In the genomic region with DNA sequence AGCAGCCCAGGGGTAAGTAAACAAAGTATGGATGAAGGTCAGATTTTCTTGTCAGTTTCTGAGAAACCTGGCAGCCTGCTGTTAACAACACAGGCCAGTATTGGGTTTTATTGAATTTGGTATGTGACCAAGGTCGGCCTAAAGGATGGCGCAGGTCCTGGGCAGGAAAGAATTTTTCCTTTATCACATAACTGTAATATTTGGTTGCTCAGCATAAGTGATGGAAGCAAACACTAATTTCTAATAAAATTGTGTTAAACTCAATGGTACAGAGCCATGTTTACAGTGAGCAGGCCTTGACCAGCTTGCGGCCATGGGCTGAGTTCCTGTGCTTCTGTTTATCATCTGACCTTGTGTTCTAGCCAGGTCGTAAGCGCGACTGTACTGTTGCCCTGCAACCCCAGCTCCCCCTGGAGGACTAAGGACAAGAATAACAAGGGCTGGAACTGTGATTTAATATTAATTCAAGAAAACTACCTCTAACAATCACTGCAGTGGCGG, we compare ENCODE assay signal across 9 cellular contexts. TPM values are rescaled to one million over a fixed set of nuclear protein-coding genes. Genes with fewer than 3 reads are reported as not detected.
DNase-seq lines count a peak whose midpoint lies in the region; ATAC-seq and TF ChIP-seq lines count a peak whose summit lies in the region.
"Had no signal": no experiment of that assay in that cellular context is flagged by ENCODE, and none has a peak within 500 bp of the region (broad histone marks: within the 10 kb centered on the region; RNA-seq: fewer than 3 reads in every experiment).

No MANE protein-coding gene starts in this region.

- H3K4me3 ChIP-seq in GM23248, result no peak overlapping the region
- no peak overlapping the region for H3K4me3 ChIP-seq in fibroblast of villous mesenchyme (ENCODE audit: low read depth, low read length)
- H3K4me3 ChIP-seq in parathyroid adenoma (ENCODE audit: low read depth, low read length), result no peak overlapping the region
- H3K4me3 ChIP-seq in Karpas-422 (ENCODE audit: low read length), result no peak overlapping the region

- H3K79me2 ChIP-seq in GM23248 (ENCODE audit: insufficient read depth) (peaks cover 4% of the 10 kb centered on the region), parathyroid adenoma (no peaks in the 10 kb centered on the region), Karpas-422 (ENCODE audit: low read length) (no peaks in the 10 kb centered on the region)

- H3K9me2 ChIP-seq in GM23248 (ENCODE audit: insufficient read depth) (no peaks in the 10 kb centered on the region), Karpas-422 (replicated peaks; ENCODE audit: insufficient read depth, low read length) (no peaks in the 10 kb centered on the region)

- no peak for ATAC-seq in stimulated activated effector memory CD8-positive, alpha-beta T cell treated with anti-CD3 and anti-CD28 coated beads, Interleukin-12 subunit alpha, Interleukin-12 subunit beta, amount 100 ng/mL, for 72 hours

- in situ Hi-C loops in GM23248 (cut with MboI) (no loop called here), SK-MEL-5 (cut with HindIII; ENCODE audit: low pct_unique_long_range_greater_than_20kb, low sequenced_read_pairs) (no loop called here)

- H3F3A ChIP-seq in GM23248 (ENCODE audit: insufficient read depth), result peaks cover 60% of the 10 kb centered on the region

- peak overlapping the region; percentile 11; the same call in 1 of the 2 replicates for H3K9ac ChIP-seq in GM23248
- no peak overlapping the region for H3K9ac ChIP-seq in parathyroid adenoma
- H3K9ac ChIP-seq in Karpas-422 (ENCODE audit: low read length), result no peak overlapping the region

- peaks cover 96% of the 10 kb centered on the region for H3K36me3 Mint-ChIP-seq in stimulated activated effector memory CD8-positive, alpha-beta T cell treated with anti-CD3 and anti-CD28 coated beads, Interleukin-12 subunit alpha, Interleukin-12 subunit beta, amount 100 ng/mL, for 72 hours

- no peak overlapping the region for H3K27ac Mint-ChIP-seq in stimulated activated effector memory CD8-positive, alpha-beta T cell treated with anti-CD3 and anti-CD28 coated beads, Interleukin-12 subunit alpha, Interleukin-12 subunit beta, amount 100 ng/mL, for 72 hours

- H2AFZ ChIP-seq in GM23248 (no peak overlapping the region), parathyroid adenoma (no peak overlapping the region), Karpas-422 (ENCODE audit: low read length) (no peak overlapping the region)

- no peak overlapping the region for H3K4me3 Mint-ChIP-seq in stimulated activated effector memory CD8-positive, alpha-beta T cell treated with anti-CD3 and anti-CD28 coated beads, Interleukin-12 subunit alpha, Interleukin-12 subunit beta, amount 100 ng/mL, for 72 hours

- H3K36me3 ChIP-seq in GM23248 (ENCODE audit: low read depth) (peaks cover 50% of the 10 kb centered on the region), parathyroid adenoma (ENCODE audit: control insufficient read depth, insufficient read depth, low read length) (no peaks in the 10 kb centered on the region), Karpas-422 (ENCODE audit: insufficient read depth, low read length) (peaks cover 18% of the 10 kb centered on the region; the same call in 1 of the 2 replicates)

- no peaks in the 10 kb centered on the region for H3K9me3 ChIP-seq in GM23248 (ENCODE audit: low read depth)
- H3K9me3 ChIP-seq in parathyroid adenoma (ENCODE audit: control insufficient read depth, low read length), result no peaks in the 10 kb centered on the region
- H3K9me3 ChIP-seq in Karpas-422 (ENCODE audit: low read length), result no peaks in the 10 kb centered on the region

- no peaks in the 10 kb centered on the region for H3K27me3 ChIP-seq in GM23248 (replicated peaks; ENCODE audit: insufficient read depth)
- H3K27me3 ChIP-seq in parathyroid adenoma (ENCODE audit: control insufficient read depth, insufficient read depth, low read length), result no peaks in the 10 kb centered on the region
- no peaks in the 10 kb centered on the region for H3K27me3 ChIP-seq in Karpas-422 (ENCODE audit: low read length)

- no peaks in the 10 kb centered on the region for H3K9me3 Mint-ChIP-seq in stimulated activated effector memory CD8-positive, alpha-beta T cell treated with anti-CD3 and anti-CD28 coated beads, Interleukin-12 subunit alpha, Interleukin-12 subunit beta, amount 100 ng/mL, for 72 hours

- TF ChIP-seq CTCF in fibroblast of villous mesenchyme (IDR thresholded peaks at IDR 0.05; ENCODE audit: insufficient read depth, low read depth, low read length) (peak; percentile 63), parathyroid adenoma (IDR thresholded peaks at IDR 0.05) (peak; percentile 32)

- DNase-seq in GM23248, result no peak
- DNase-seq in SK-MEL-5 (ENCODE audit: low read depth, low spot score), result peak; percentile 55
- peak; percentile 89 for DNase-seq in fibroblast of villous mesenchyme (ENCODE audit: low read depth)
- no peak for DNase-seq in COLO829 (ENCODE audit: low spot score)
- no peak for DNase-seq in caudate nucleus (lab: John Stamatoyannopoulos, UW)
- DNase-seq in Karpas-422, result no peak
- no peak for DNase-seq in stimulated activated effector memory CD8-positive, alpha-beta T cell treated with anti-CD3 and anti-CD28 coated beads, Interleukin-12 subunit alpha, Interleukin-12 subunit beta, amount 100 ng/mL, for 72 hours (ENCODE audit: low spot score in 2 of 2)
- DNase-seq: NCI-H2081 had no signal

- H3K4me2 ChIP-seq in GM23248 (ENCODE audit: unreplicated experiment), result peak overlapping the region; percentile 19
- no peak overlapping the region for H3K4me2 ChIP-seq in parathyroid adenoma (ENCODE audit: low read length)
- H3K4me2 ChIP-seq in Karpas-422 (ENCODE audit: low read depth, low read length, poor library complexity, severe bottlenecking), result no peak overlapping the region

- H4K20me1 ChIP-seq in GM23248 (ENCODE audit: insufficient read depth) (no peaks in the 10 kb centered on the region), Karpas-422 (ENCODE audit: insufficient read depth, low read depth, low read length) (no peaks in the 10 kb centered on the region)

- peaks cover 24% of the 10 kb centered on the region for H3K4me1 ChIP-seq in GM23248 (ENCODE audit: insufficient read depth)
- peaks cover 20% of the 10 kb centered on the region for H3K4me1 ChIP-seq in parathyroid adenoma
- peaks cover 3% of the 10 kb centered on the region; the same call in 1 of the 2 replicates for H3K4me1 ChIP-seq in Karpas-422 (ENCODE audit: low read length)

- H3K4me1 Mint-ChIP-seq in stimulated activated effector memory CD8-positive, alpha-beta T cell treated with anti-CD3 and anti-CD28 coated beads, Interleukin-12 subunit alpha, Interleukin-12 subunit beta, amount 100 ng/mL, for 72 hours, result no peaks in the 10 kb centered on the region

- H3K27ac ChIP-seq in GM23248 (peak overlapping the region; percentile 73), parathyroid adenoma (peak overlapping the region; percentile 37), caudate nucleus (ENCODE audit: low read depth, low read length) (no peak overlapping the region), Karpas-422 (ENCODE audit: low read length) (no peak overlapping the region)

- 71 to 81% methylated on average over 7 of the region's 7 CpGs for WGBS in GM23248 (ENCODE audit: low coverage in 1 of 2, low lambda C conversion rate in 2 of 2, missing lambda C conversion rate in 2 of 2), 2 experiments

RNA-seq across cellular contexts. Expression of gene POLDIP2, which starts 10.5 kb away (rescaled TPM):
- total RNA-seq in GM23248 (2014; rRNA removed; shearing (Covaris generic)), result 80.1 and 92.7 TPM in 2 replicates
- 105 and 112 TPM in 2 replicates for polyA plus RNA-seq in GM23248 (2016; fragmentation: Nextera tagmentation; extraction: Ambion mirVana)
- 135 and 143 TPM in 2 replicates for total RNA-seq in SK-MEL-5 (2014; rRNA removed; shearing (Covaris generic))
- polyA plus RNA-seq in SK-MEL-5 (2015; cell fraction: cytosol; rRNA removed), result 183 and 190 TPM in 2 replicates
- polyA plus RNA-seq in SK-MEL-5 (2015; cell fraction: nucleus; rRNA removed), result 52.8 and 58.0 TPM in 2 replicates
- 85.5 and 88.9 TPM in 2 replicates for total RNA-seq in fibroblast of villous mesenchyme
- 71.1 and 98.3 TPM in 2 replicates for total RNA-seq in Karpas-422 (2014; rRNA removed; shearing (Covaris generic); ENCODE audit: low replicate concordance)

RNA-seq across cellular contexts. Expression of gene TNFAIP1, which starts 11.2 kb away (rescaled TPM):
- total RNA-seq in GM23248 (2014; rRNA removed; shearing (Covaris generic)), result 47.7 and 50.8 TPM in 2 replicates
- 53.7 and 59.4 TPM in 2 replicates for polyA plus RNA-seq in GM23248 (2016; fragmentation: Nextera tagmentation; extraction: Ambion mirVana)
- 24.5 and 27.6 TPM in 2 replicates for total RNA-seq in SK-MEL-5 (2014; rRNA removed; shearing (Covaris generic))
- polyA plus RNA-seq in SK-MEL-5 (2015; cell fraction: cytosol; rRNA removed), result 32.1 and 33.6 TPM in 2 replicates
- polyA plus RNA-seq in SK-MEL-5 (2015; cell fraction: nucleus; rRNA removed), result 31.2 and 38.1 TPM in 2 replicates
- 35.1 and 50.1 TPM in 2 replicates for total RNA-seq in fibroblast of villous mesenchyme
- total RNA-seq in Karpas-422 (2014; rRNA removed; shearing (Covaris generic); ENCODE audit: low replicate concordance), result 8.5 and 16.6 TPM in 2 replicates

RNA-seq across cellular contexts. Expression of gene IFT20, which starts 11.5 kb away (rescaled TPM):
- total RNA-seq in GM23248 (2014; rRNA removed; shearing (Covaris generic)), result 79.3 and 80.5 TPM in 2 replicates
- polyA plus RNA-seq in GM23248 (2016; fragmentation: Nextera tagmentation; extraction: Ambion mirVana), result 111 and 116 TPM in 2 replicates
- 30.7 and 38.9 TPM in 2 replicates for total RNA-seq in SK-MEL-5 (2014; rRNA removed; shearing (Covaris generic))
- polyA plus RNA-seq in SK-MEL-5 (2015; cell fraction: cytosol; rRNA removed), result 18.5 and 18.9 TPM in 2 replicates
- 63.1 and 64.1 TPM in 2 replicates for polyA plus RNA-seq in SK-MEL-5 (2015; cell fraction: nucleus; rRNA removed)
- 46.7 and 51.4 TPM in 2 replicates for total RNA-seq in fibroblast of villous mesenchyme
- 44.5 and 56.6 TPM in 2 replicates for total RNA-seq in Karpas-422 (2014; rRNA removed; shearing (Covaris generic); ENCODE audit: low replicate concordance)

RNA-seq across cellular contexts. Expression of gene SEBOX, which starts 18.2 kb away (rescaled TPM):
- not detected in 2 replicates for total RNA-seq in GM23248 (2014; rRNA removed; shearing (Covaris generic))
- not detected in 2 replicates for polyA plus RNA-seq in GM23248 (2016; fragmentation: Nextera tagmentation; extraction: Ambion mirVana)
- total RNA-seq in SK-MEL-5 (2014; rRNA removed; shearing (Covaris generic)), result not detected in 2 replicates
- not detected in 2 replicates for polyA plus RNA-seq in SK-MEL-5 (2015; cell fraction: cytosol; rRNA removed)
- not detected in 2 replicates for polyA plus RNA-seq in SK-MEL-5 (2015; cell fraction: nucleus; rRNA removed)
- not detected in 2 replicates for total RNA-seq in fibroblast of villous mesenchyme
- not detected in 2 replicates for total RNA-seq in Karpas-422 (2014; rRNA removed; shearing (Covaris generic); ENCODE audit: low replicate concordance)

RNA-seq across cellular contexts. Expression of gene VTN, which starts 23.3 kb away (rescaled TPM):
- total RNA-seq in GM23248 (2014; rRNA removed; shearing (Covaris generic)), result not detected in 2 replicates
- 0.24 and 0.34 TPM in 2 replicates for polyA plus RNA-seq in GM23248 (2016; fragmentation: Nextera tagmentation; extraction: Ambion mirVana)
- 0.24 and 0.32 TPM in 2 replicates for total RNA-seq in SK-MEL-5 (2014; rRNA removed; shearing (Covaris generic))
- 1.5 and 2.1 TPM in 2 replicates for polyA plus RNA-seq in SK-MEL-5 (2015; cell fraction: cytosol; rRNA removed)
- polyA plus RNA-seq in SK-MEL-5 (2015; cell fraction: nucleus; rRNA removed), result 0.35 and 6.2 TPM in 2 replicates
- 5.2 and 10.0 TPM in 2 replicates for total RNA-seq in fibroblast of villous mesenchyme
- total RNA-seq in Karpas-422 (2014; rRNA removed; shearing (Covaris generic); ENCODE audit: low replicate concordance), result 4.2 TPM in 1 of 2 replicates, not detected in the other

Comparison
In these comparisons a context has a peak if more than half of its experiments do, and no peak if none do; other contexts are left out.
1. DNase-seq: peak in SK-MEL-5 (single experiment) and fibroblast of villous mesenchyme (single experiment); none in GM23248 (single experiment), COLO829 (single experiment), caudate nucleus (0 of 61), Karpas-422 (single experiment) and stimulated activated effector memory CD8-positive, alpha-beta T cell treated with anti-CD3 and anti-CD28 coated beads, Interleukin-12 subunit alpha, Interleukin-12 subunit beta, amount 100 ng/mL, for 72 hours (0 of 2).
2. H3K27ac ChIP-seq: peak in GM23248 (single experiment) and parathyroid adenoma (single experiment); none in caudate nucleus (single experiment) and Karpas-422 (single experiment).